Comparison of ENCODE assay signal across 1 cellular context in the genomic region with DNA sequence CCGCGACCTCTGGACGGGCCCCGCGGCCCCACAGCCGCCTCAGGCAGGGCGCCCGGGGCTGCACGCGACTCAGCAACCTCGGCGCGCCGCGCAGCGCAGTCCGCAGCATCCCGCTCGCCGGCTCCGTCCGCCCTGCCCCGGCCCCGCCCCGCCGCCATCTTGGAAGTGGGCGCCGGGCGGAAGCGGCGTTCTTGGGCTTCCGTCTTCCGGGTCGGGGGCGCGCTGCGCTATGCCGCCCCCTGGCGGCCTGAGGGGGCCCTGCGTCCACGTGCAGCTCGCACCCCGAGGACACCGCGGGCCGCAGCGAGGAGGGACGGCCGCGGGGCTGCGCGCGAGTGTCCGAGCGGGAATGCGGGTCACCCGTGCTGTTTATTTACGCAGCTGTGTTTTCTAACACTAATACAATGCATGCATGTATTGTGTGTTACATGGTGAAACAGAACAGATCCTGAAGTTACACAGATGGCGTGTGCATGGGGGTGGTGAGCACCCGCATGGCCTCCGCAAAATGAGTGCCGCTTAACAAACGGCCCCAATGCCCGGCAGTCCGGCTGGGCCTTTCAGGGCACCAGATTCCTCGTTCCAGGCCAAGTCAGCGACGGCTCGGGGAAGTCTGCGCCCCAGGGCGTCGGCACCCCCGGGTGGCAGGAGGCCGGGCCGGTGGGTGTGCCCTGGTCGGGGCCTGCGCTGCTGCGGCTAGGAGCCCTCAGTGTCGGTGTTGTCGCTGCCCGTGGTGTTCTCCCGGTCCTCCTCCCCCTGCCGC.
A peak's percentile ranks its signal among the peaks of the same experiment; 100 is the strongest.
TF ChIP-seq lines count a peak whose summit lies in the region.

A gene (minus strand): TSS at position 139 of the 763 bp plus-strand sequence. CDS start 30 bp downstream, at position 109.

TF ChIP-seq in HepG2, 621 proteins besides CTCF, POLR2A, EP300 and RAD21 (continued from another document and continues in another):
- TF ChIP-seq GABPA (IDR thresholded peaks at IDR 0.05; ENCODE audit: low read depth, low read length) (no peak), GABPA (CRISPR knock-in tag; IDR thresholded peaks at IDR 0.05; ENCODE audit: low read depth) (peak; percentile 85), ATM (IDR thresholded peaks at IDR 0.05; ENCODE audit: borderline replicate concordance) (no peak), SCMH1 (CRISPR knock-in tag; IDR thresholded peaks at IDR 0.05; ENCODE audit: borderline replicate concordance) (no peak), MIER3 (CRISPR knock-in tag; IDR thresholded peaks at IDR 0.05; ENCODE audit: borderline replicate concordance) (peak; percentile 68; the same call in 1 of the 2 replicates), HNF4G (IDR thresholded peaks at IDR 0.05; ENCODE audit: borderline replicate concordance, low read depth, low read length) (no peak), HNF4G (CRISPR knock-in tag; IDR thresholded peaks at IDR 0.05; ENCODE audit: borderline replicate concordance, low read depth) (peak; percentile 69; the same call in 1 of the 2 replicates), ZNF562 (CRISPR knock-in tag; IDR thresholded peaks at IDR 0.05; ENCODE audit: borderline replicate concordance) (peak; percentile 77; the same call in 1 of the 2 replicates), HOXD1 (CRISPR knock-in tag; IDR thresholded peaks at IDR 0.05) (no peak; the same call in 1 of the 2 replicates), ZNF234 (CRISPR knock-in tag; conservative IDR thresholded peaks at IDR 0.05) (0 out of 2 replicates have a peak, but pooled peaks have one; percentile 32), MBNL3 (CRISPR knock-in tag; conservative IDR thresholded peaks at IDR 0.05) (no peak), SOX13 (IDR thresholded peaks at IDR 0.05) (no peak), SOX13 (CRISPR knock-in tag; conservative IDR thresholded peaks at IDR 0.05 in 1 of 2, IDR thresholded peaks at IDR 0.05 in 1 of 2) (peak in 1 of 2 experiments; percentile 48; a peak in 1 of 4 replicates), ZNF773 (CRISPR knock-in tag; IDR thresholded peaks at IDR 0.05; ENCODE audit: borderline replicate concordance) (peak; percentile 80; the same call in 1 of the 2 replicates), ZNF367 (CRISPR knock-in tag; IDR thresholded peaks at IDR 0.05; ENCODE audit: borderline replicate concordance) (no peak; the same call in 1 of the 2 replicates), SMYD3 (CRISPR knock-in tag; IDR thresholded peaks at IDR 0.05) (0 out of 2 replicates have a peak, but pooled peaks have one; percentile 55), MEF2D (CRISPR knock-in tag; IDR thresholded peaks at IDR 0.05) (no peak), ZNF124 (CRISPR knock-in tag; IDR thresholded peaks at IDR 0.05) (no peak), ETV6 (CRISPR knock-in tag; conservative IDR thresholded peaks at IDR 0.05) (peak; percentile 97), ZNF264 (CRISPR knock-in tag; IDR thresholded peaks at IDR 0.05) (no peak), ZC3H13 (CRISPR knock-in tag; IDR thresholded peaks at IDR 0.05) (peak; percentile 98), GATA4 (IDR thresholded peaks at IDR 0.05; ENCODE audit: borderline replicate concordance, low read depth) (no peak), ZSCAN12 (CRISPR knock-in tag; IDR thresholded peaks at IDR 0.05) (peak; percentile 55; the same call in 1 of the 2 replicates), ZNF841 (CRISPR knock-in tag; IDR thresholded peaks at IDR 0.05; ENCODE audit: borderline replicate concordance) (peak; percentile 89), KDM3A (CRISPR knock-in tag; IDR thresholded peaks at IDR 0.05; ENCODE audit: low read depth) (peak; percentile 20; the same call in 1 of the 2 replicates), CHD2 (IDR thresholded peaks at IDR 0.05; ENCODE audit: low read depth, low read length) (no peak), KDM6A (CRISPR knock-in tag; IDR thresholded peaks at IDR 0.05; ENCODE audit: low read depth) (no peak), ZC3H4 (CRISPR knock-in tag; IDR thresholded peaks at IDR 0.05; ENCODE audit: borderline replicate concordance) (no peak; the same call in 1 of the 2 replicates), HNRNPK (IDR thresholded peaks at IDR 0.05; ENCODE audit: low read depth, low read length, poor library complexity, severe bottlenecking) (no peak), GFI1 (CRISPR knock-in tag; IDR thresholded peaks at IDR 0.05; ENCODE audit: borderline replicate concordance) (no peak), NFIC (IDR thresholded peaks at IDR 0.05; ENCODE audit: low read length) (no peak), NCOR1 (IDR thresholded peaks at IDR 0.05; ENCODE audit: borderline replicate concordance, low read length) (no peak), TRIM24 (CRISPR knock-in tag; IDR thresholded peaks at IDR 0.05) (no peak), RARA (CRISPR knock-in tag; IDR thresholded peaks at IDR 0.05) (peak; percentile 61), ZNF883 (CRISPR knock-in tag; IDR thresholded peaks at IDR 0.05; ENCODE audit: not compliant biosample characterization) (peak; percentile 71), RBAK (CRISPR knock-in tag; IDR thresholded peaks at IDR 0.05) (no peak), ZNF780A (CRISPR knock-in tag; IDR thresholded peaks at IDR 0.05) (peak; percentile 93; the same call in 1 of the 2 replicates), ZNF207 (IDR thresholded peaks at IDR 0.05; ENCODE audit: borderline replicate concordance) (no peak)
- TF ChIP-seq, protein P1, sequence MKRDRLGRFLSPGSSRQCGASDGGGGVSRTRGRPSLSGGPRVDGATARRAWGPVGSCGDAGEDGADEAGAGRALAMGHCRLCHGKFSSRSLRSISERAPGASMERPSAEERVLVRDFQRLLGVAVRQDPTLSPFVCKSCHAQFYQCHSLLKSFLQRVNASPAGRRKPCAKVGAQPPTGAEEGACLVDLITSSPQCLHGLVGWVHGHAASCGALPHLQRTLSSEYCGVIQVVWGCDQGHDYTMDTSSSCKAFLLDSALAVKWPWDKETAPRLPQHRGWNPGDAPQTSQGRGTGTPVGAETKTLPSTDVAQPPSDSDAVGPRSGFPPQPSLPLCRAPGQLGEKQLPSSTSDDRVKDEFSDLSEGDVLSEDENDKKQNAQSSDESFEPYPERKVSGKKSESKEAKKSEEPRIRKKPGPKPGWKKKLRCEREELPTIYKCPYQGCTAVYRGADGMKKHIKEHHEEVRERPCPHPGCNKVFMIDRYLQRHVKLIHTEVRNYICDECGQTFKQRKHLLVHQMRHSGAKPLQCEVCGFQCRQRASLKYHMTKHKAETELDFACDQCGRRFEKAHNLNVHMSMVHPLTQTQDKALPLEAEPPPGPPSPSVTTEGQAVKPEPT (CRISPR knock-in tag; IDR thresholded peaks at IDR 0.05; ENCODE audit: low read depth): peak; percentile 80; the same call in 1 of the 2 replicates
- TF ChIP-seq, protein P2, sequence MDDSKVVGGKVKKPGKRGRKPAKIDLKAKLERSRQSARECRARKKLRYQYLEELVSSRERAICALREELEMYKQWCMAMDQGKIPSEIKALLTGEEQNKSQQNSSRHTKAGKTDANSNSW (CRISPR knock-in tag; IDR thresholded peaks at IDR 0.05; ENCODE audit: borderline replicate concordance): no peak
- TF ChIP-seq, protein P3, sequence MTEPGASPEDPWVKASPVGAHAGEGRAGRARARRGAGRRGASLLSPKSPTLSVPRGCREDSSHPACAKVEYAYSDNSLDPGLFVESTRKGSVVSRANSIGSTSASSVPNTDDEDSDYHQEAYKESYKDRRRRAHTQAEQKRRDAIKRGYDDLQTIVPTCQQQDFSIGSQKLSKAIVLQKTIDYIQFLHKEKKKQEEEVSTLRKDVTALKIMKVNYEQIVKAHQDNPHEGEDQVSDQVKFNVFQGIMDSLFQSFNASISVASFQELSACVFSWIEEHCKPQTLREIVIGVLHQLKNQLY (CRISPR knock-in tag; IDR thresholded peaks at IDR 0.05): peak; percentile 62; the same call in 1 of the 2 replicates
- TF ChIP-seq, protein P4, sequence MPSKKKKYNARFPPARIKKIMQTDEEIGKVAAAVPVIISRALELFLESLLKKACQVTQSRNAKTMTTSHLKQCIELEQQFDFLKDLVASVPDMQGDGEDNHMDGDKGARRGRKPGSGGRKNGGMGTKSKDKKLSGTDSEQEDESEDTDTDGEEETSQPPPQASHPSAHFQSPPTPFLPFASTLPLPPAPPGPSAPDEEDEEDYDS (CRISPR knock-in tag; IDR thresholded peaks at IDR 0.05): no peak; the same call in 1 of the 2 replicates
- TF ChIP-seq, protein P5, sequence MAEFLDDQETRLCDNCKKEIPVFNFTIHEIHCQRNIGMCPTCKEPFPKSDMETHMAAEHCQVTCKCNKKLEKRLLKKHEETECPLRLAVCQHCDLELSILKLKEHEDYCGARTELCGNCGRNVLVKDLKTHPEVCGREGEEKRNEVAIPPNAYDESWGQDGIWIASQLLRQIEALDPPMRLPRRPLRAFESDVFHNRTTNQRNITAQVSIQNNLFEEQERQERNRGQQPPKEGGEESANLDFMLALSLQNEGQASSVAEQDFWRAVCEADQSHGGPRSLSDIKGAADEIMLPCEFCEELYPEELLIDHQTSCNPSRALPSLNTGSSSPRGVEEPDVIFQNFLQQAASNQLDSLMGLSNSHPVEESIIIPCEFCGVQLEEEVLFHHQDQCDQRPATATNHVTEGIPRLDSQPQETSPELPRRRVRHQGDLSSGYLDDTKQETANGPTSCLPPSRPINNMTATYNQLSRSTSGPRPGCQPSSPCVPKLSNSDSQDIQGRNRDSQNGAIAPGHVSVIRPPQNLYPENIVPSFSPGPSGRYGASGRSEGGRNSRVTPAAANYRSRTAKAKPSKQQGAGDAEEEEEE (CRISPR knock-in tag; IDR thresholded peaks at IDR 0.05; ENCODE audit: borderline replicate concordance): no peak
- TF ChIP-seq, protein P6, sequence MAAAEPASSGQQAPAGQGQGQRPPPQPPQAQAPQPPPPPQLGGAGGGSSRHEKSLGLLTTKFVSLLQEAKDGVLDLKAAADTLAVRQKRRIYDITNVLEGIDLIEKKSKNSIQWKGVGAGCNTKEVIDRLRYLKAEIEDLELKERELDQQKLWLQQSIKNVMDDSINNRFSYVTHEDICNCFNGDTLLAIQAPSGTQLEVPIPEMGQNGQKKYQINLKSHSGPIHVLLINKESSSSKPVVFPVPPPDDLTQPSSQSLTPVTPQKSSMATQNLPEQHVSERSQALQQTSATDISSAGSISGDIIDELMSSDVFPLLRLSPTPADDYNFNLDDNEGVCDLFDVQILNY (CRISPR knock-in tag; conservative IDR thresholded peaks at IDR 0.05): peak; percentile 78
- TF ChIP-seq, protein P7, sequence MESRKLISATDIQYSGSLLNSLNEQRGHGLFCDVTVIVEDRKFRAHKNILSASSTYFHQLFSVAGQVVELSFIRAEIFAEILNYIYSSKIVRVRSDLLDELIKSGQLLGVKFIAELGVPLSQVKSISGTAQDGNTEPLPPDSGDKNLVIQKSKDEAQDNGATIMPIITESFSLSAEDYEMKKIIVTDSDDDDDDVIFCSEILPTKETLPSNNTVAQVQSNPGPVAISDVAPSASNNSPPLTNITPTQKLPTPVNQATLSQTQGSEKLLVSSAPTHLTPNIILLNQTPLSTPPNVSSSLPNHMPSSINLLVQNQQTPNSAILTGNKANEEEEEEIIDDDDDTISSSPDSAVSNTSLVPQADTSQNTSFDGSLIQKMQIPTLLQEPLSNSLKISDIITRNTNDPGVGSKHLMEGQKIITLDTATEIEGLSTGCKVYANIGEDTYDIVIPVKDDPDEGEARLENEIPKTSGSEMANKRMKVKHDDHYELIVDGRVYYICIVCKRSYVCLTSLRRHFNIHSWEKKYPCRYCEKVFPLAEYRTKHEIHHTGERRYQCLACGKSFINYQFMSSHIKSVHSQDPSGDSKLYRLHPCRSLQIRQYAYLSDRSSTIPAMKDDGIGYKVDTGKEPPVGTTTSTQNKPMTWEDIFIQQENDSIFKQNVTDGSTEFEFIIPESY (CRISPR knock-in tag; IDR thresholded peaks at IDR 0.05): peak; percentile 89
- TF ChIP-seq, protein P8, sequence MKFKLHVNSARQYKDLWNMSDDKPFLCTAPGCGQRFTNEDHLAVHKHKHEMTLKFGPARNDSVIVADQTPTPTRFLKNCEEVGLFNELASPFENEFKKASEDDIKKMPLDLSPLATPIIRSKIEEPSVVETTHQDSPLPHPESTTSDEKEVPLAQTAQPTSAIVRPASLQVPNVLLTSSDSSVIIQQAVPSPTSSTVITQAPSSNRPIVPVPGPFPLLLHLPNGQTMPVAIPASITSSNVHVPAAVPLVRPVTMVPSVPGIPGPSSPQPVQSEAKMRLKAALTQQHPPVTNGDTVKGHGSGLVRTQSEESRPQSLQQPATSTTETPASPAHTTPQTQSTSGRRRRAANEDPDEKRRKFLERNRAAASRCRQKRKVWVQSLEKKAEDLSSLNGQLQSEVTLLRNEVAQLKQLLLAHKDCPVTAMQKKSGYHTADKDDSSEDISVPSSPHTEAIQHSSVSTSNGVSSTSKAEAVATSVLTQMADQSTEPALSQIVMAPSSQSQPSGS (CRISPR knock-in tag; IDR thresholded peaks at IDR 0.05): peak; percentile 73; the same call in 1 of the 2 replicates
- TF ChIP-seq, protein P9, sequence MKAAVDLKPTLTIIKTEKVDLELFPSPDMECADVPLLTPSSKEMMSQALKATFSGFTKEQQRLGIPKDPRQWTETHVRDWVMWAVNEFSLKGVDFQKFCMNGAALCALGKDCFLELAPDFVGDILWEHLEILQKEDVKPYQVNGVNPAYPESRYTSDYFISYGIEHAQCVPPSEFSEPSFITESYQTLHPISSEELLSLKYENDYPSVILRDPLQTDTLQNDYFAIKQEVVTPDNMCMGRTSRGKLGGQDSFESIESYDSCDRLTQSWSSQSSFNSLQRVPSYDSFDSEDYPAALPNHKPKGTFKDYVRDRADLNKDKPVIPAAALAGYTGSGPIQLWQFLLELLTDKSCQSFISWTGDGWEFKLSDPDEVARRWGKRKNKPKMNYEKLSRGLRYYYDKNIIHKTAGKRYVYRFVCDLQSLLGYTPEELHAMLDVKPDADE (CRISPR knock-in tag; IDR thresholded peaks at IDR 0.05): 0 out of 2 replicates have a peak, but pooled peaks have one; percentile 46
- TF ChIP-seq, protein P10, sequence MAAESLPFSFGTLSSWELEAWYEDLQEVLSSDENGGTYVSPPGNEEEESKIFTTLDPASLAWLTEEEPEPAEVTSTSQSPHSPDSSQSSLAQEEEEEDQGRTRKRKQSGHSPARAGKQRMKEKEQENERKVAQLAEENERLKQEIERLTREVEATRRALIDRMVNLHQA (CRISPR knock-in tag; IDR thresholded peaks at IDR 0.05): no peak
- TF ChIP-seq, protein P11, sequence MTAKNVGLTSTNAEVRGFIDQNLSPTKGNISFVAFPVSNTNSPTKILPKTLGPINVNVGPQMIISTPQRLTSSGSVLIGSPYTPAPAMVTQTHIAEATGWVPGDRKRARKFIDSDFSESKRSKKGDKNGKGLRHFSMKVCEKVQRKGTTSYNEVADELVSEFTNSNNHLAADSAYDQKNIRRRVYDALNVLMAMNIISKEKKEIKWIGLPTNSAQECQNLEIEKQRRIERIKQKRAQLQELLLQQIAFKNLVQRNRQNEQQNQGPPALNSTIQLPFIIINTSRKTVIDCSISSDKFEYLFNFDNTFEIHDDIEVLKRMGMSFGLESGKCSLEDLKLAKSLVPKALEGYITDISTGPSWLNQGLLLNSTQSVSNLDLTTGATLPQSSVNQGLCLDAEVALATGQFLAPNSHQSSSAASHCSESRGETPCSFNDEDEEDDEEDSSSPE (CRISPR knock-in tag; IDR thresholded peaks at IDR 0.05): peak; percentile 94
- TF ChIP-seq, protein P12, sequence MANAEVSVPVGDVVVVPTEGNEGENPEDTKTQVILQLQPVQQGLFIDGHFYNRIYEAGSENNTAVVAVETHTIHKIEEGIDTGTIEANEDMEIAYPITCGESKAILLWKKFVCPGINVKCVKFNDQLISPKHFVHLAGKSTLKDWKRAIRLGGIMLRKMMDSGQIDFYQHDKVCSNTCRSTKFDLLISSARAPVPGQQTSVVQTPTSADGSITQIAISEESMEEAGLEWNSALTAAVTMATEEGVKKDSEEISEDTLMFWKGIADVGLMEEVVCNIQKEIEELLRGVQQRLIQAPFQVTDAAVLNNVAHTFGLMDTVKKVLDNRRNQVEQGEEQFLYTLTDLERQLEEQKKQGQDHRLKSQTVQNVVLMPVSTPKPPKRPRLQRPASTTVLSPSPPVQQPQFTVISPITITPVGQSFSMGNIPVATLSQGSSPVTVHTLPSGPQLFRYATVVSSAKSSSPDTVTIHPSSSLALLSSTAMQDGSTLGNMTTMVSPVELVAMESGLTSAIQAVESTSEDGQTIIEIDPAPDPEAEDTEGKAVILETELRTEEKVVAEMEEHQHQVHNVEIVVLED (CRISPR knock-in tag; IDR thresholded peaks at IDR 0.05; ENCODE audit: borderline replicate concordance): peak; percentile 76
